18 cellular contexts compared by ENCODE assay signal in the genomic region with DNA sequence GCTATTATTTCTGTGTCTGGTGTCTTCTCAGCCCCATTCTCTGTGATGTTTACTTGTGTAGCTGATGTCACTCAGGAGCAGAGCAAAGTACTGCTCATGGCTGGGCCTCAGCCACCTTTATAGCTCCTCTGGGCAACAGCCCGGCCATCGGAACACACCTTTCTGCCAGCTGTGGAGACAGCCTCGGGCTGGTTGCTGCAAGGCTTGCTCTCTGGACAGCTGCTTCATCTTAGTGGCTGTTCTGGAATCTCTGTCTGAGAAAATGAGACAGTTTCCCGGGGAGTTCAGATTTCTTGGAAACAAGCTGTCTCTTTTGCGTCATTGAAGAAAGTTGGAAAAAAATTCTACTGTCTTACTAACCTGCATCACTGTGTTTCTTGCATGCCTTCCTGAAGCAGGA. TPM values are rescaled to one million over a fixed set of nuclear protein-coding genes. Genes with fewer than 3 reads are reported as not detected.
DNase-seq lines count a peak whose midpoint lies in the region; ATAC-seq and TF ChIP-seq lines count a peak whose summit lies in the region.
"Had no signal": no experiment of that assay in that cellular context is flagged by ENCODE, and none has a peak within 500 bp of the region (broad histone marks: within the 10 kb centered on the region; RNA-seq: fewer than 3 reads in every experiment).

No MANE protein-coding gene starts in this region.

- H4K20me1 ChIP-seq in PC-3 (ENCODE audit: low read length): no peaks in the 10 kb centered on the region

- POLR2A ChIA-PET in PC-3 (lab: Charles Lee; ENCODE audit: unreplicated experiment): no interaction called here

- peak; percentile 43 for DNase-seq in AG08395 (ENCODE audit: low spot score)
- peak; percentile 1 for DNase-seq in GM13977 (ENCODE audit: low spot score)
- peak; percentile 71 for DNase-seq in fibroblast of gingiva (ENCODE audit: low read depth)
- DNase-seq in mesothelial cell of epicardium (ENCODE audit: low spot score in 2 of 2, unreplicated experiment in 2 of 2): no peak
- no peak for DNase-seq in DMS79 (lab: John Stamatoyannopoulos, UW)
- no peak for DNase-seq in PC-3
- no peak for DNase-seq in NCI-H345 treated with DMSO at 0.1 percent for 48 hours (lab: John Stamatoyannopoulos, UW; ENCODE audit: unreplicated experiment)
- DNase-seq in HT-29 (ENCODE audit: low spot score): no peak
- DNase-seq: 8988T, DMS 273 treated with DMSO at 0.1 percent for 48 hours, H7, NCI-H1417 treated with DMSO at 0.1 percent for 48 hours, NCI-H2081, NCI-H510A had no signal

- no peaks in the 10 kb centered on the region for H3K4me1 ChIP-seq in PC-3 (ENCODE audit: insufficient read depth, low read length)

- peaks cover 19% of the 10 kb centered on the region for H3K36me3 Mint-ChIP-seq in mesothelial cell of epicardium

- BruUV-seq in PC-3 (replicated peaks; lab: Mats Ljungman, UMichigan): no TSS peak

- no peak overlapping the region for H3K9ac ChIP-seq in PC-3 (ENCODE audit: low read length)

- no peaks in the 10 kb centered on the region for H3K79me2 ChIP-seq in PC-3 (ENCODE audit: low read length)

- no peaks in the 10 kb centered on the region for H3K27me3 ChIP-seq in PC-3 (ENCODE audit: low read length)

- intact Hi-C loops in PC-3 (cut with micrococcal nuclease): no loop called here

- CTCF ChIA-PET in PC-3 (lab: Charles Lee): no interaction called here

- no peaks in the 10 kb centered on the region for H3F3A ChIP-seq in PC-3 (ENCODE audit: low read length, unreplicated experiment)

- H3K27ac ChIP-seq in PC-3 (ENCODE audit: low read length): no peak overlapping the region
- H3K27ac ChIP-seq: C4-2B had no signal

- ATAC-seq in PC-3: no peak
- ATAC-seq: Panc1 had no signal

- H3K9me3 Mint-ChIP-seq in mesothelial cell of epicardium: peaks cover 38% of the 10 kb centered on the region

- no peaks in the 10 kb centered on the region for H3K9me2 ChIP-seq in PC-3 (replicated peaks; ENCODE audit: low read length)

- TF ChIP-seq CTCF in GM13977 (IDR thresholded peaks at IDR 0.05; ENCODE audit: extremely low read depth, insufficient read depth, missing control alignments): no peak
- TF ChIP-seq CTCF in mesothelial cell of epicardium (IDR thresholded peaks at IDR 0.05; ENCODE audit: unreplicated experiment): no peak
- no peak for TF ChIP-seq CTCF in PC-3 (conservative IDR thresholded peaks at IDR 0.05; ENCODE audit: low read depth, low read length)

- H3K4me3 Mint-ChIP-seq in mesothelial cell of epicardium: no peak overlapping the region

- H3K4me1 Mint-ChIP-seq in mesothelial cell of epicardium: peaks cover 32% of the 10 kb centered on the region

- H3K9me3 ChIP-seq in PC-3 (ENCODE audit: low read length): peaks cover 18% of the 10 kb centered on the region

- in situ Hi-C loops in GM13977 (cut with MboI; ENCODE audit: low pct_unique_long_range_greater_than_20kb, low sequenced_read_pairs, unreplicated experiment): no loop called here

- no peak overlapping the region for H3K4me2 ChIP-seq in PC-3 (ENCODE audit: low read length)

- no peak overlapping the region for H3K4me3 ChIP-seq in PC-3 (ENCODE audit: low read length)

- no peaks in the 10 kb centered on the region for H3K27me3 Mint-ChIP-seq in mesothelial cell of epicardium (ENCODE audit: low read depth)

- peaks cover 13% of the 10 kb centered on the region for H3K36me3 ChIP-seq in PC-3 (ENCODE audit: low read depth, low read length)

- peak overlapping the region; percentile 84 for H3K27ac Mint-ChIP-seq in mesothelial cell of epicardium

- no peak overlapping the region for H2AFZ ChIP-seq in PC-3 (ENCODE audit: low read length)

RNA-seq across cellular contexts. Expression of a gene that starts 20.0 kb away (rescaled TPM):
- 121 to 127 TPM (median 121 TPM) in 3 replicates for total RNA-seq in mesothelial cell of epicardium
- total RNA-seq in PC-3 (2014; rRNA removed): not detected in 2 replicates
- total RNA-seq in HT-29 (2014; rRNA removed; shearing (Covaris generic)): 0.18 and 0.25 TPM in 2 replicates

RNA-seq across cellular contexts. Expression of a gene that starts 21.5 kb away (rescaled TPM):
- total RNA-seq in mesothelial cell of epicardium (12.4 to 13.2 TPM (median 13.1 TPM) in 3 replicates), PC-3 (2014; rRNA removed) (0.92 and 1.8 TPM in 2 replicates)
- 2.2 and 4.4 TPM in 2 replicates for total RNA-seq in HT-29 (2014; rRNA removed; shearing (Covaris generic))

RNA-seq across cellular contexts. Expression of a gene that starts 56.5 kb away (rescaled TPM):
- total RNA-seq in mesothelial cell of epicardium (not detected in 3 replicates), PC-3 (2014; rRNA removed) (not detected in 2 replicates)
- not detected in 2 replicates for total RNA-seq in HT-29 (2014; rRNA removed; shearing (Covaris generic))
- total RNA-seq: Daoy, H7, SK-MEL-5 had no signal

Comparison
In these comparisons a context has a peak if more than half of its experiments do, and no peak if none do; other contexts are left out.
1. DNase-seq: peak in AG08395 (single experiment), GM13977 (single experiment) and fibroblast of gingiva (single experiment); none in mesothelial cell of epicardium (0 of 2), DMS79 (single experiment), PC-3 (single experiment), NCI-H345 treated with DMSO at 0.1 percent for 48 hours (single experiment) and HT-29 (single experiment).
2. RNA of a gene that starts 20.0 kb away (total RNA-seq): 121 to 127 TPM in mesothelial cell of epicardium; 0.18 to 0.25 TPM in HT-29 and not detected in PC-3; every median in the first group is over 10 times any median in the second.